ENCODE assay signal across 8 cellular contexts in the genomic region with DNA sequence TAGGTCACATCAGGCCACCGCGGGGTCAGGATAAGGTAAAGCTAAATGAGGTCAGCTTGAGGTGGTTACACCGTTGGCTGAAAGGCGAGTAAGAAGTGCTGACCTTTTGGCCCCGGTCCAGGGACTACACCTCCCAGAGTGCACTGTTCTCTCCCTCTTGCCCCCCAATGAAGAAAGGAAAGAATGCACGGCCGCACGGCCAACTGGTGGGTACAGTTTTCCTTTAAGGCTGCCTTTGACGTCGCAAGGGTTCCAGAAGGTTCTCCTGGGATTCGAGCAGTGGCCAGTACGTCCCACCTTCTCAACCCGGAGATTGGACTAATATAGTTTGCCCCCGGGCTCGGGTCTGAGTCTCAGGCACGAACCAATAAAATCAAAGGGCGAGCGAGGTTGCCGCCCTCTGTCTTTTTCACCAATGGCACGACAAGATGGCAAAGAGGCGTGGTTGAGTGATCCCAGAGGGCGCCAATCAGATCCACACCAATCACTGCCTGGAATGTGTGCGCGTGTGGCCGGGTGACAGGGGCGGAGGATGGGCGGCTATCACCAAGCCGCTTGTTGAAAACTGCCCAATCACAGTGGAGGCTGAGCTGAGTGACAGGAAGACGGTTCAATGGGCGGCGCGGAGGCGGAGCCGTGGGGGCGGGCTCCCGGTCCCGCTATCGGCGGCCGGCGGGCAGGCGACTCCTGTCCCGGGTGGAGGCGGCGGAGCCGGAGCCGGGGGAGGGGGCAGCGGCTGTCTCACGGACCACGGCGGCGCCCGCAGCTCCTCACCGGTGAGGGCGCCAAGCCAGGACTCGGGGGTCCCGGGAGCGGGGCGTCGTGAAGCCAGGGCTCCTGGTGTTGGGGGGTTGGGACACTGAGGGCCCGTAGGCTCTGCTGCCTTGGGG. TPM values are rescaled to one million over a fixed set of nuclear protein-coding genes. Genes with fewer than 3 reads are reported as not detected.
DNase-seq lines count a peak whose midpoint lies in the region; ATAC-seq and TF ChIP-seq lines count a peak whose summit lies in the region.

TSS of gene DNAJB5 (plus strand) at position 690 of the 890 bp plus-strand sequence. CDS start 886 bp downstream, outside the sequence.

- peak within 1 kb of the TSS; percentile 90 for H3K27ac ChIP-seq in fibroblast of lung (ENCODE audit: insufficient read depth, low read length)

- peak within 1 kb of the TSS; percentile 69 to 88 (median 80) for H3K4me3 ChIP-seq in fibroblast of lung (replicated peaks in 1 of 4; ENCODE audit: control extremely low read depth in 1 of 4, insufficient read depth in 1 of 4, low read depth in 3 of 4, low read length in 4 of 4)

- no peak for TF ChIP-seq CTCF in fibroblast of lung (conservative IDR thresholded peaks at IDR 0.05 in 1 of 2, IDR thresholded peaks at IDR 0.05 in 1 of 2; ENCODE audit: low read depth in 1 of 2, low read length in 2 of 2)

- H3K4me3 Mint-ChIP-seq in activated T-helper 2 cell treated with anti-CD3 and anti-CD28 coated beads, Interferon-gamma antibody, Interleukin-2, Interleukin-4, amounts not matched to agents 10 μg/mL and 5 μg/mL and 100 μg/mL, durations not matched to agents 14 hours and 24 hours and 36 hours (ENCODE audit: low read depth) = peak within 1 kb of the TSS; percentile 92
- H3K4me3 Mint-ChIP-seq in naive B cell = peak within 1 kb of the TSS; percentile 85 to 97 (median 96)
- peak within 1 kb of the TSS; percentile 82 for H3K4me3 Mint-ChIP-seq in stimulated activated effector memory CD8-positive, alpha-beta T cell treated with anti-CD3 and anti-CD28 coated beads, Interleukin-12 subunit alpha, Interleukin-12 subunit beta, amount 100 ng/mL, for 72 hours

- H3K79me2 ChIP-seq in fibroblast of lung (ENCODE audit: control insufficient read depth, insufficient read depth, low read length) = peaks cover 2% of the 10 kb centered on the region

- peak; percentile 89 to 91 for ATAC-seq in naive B cell (ENCODE audit: low read depth in 2 of 2)
- peak; percentile 95 for ATAC-seq in stimulated activated effector memory CD8-positive, alpha-beta T cell treated with anti-CD3 and anti-CD28 coated beads, Interleukin-12 subunit alpha, Interleukin-12 subunit beta, amount 100 ng/mL, for 72 hours

- H3K9ac ChIP-seq in fibroblast of lung (ENCODE audit: insufficient read depth, low read length) = peak within 1 kb of the TSS; percentile 95

- no peaks in the 10 kb centered on the region for H4K20me1 ChIP-seq in fibroblast of lung (ENCODE audit: control insufficient read depth, extremely low read depth, insufficient read depth, low read length)

- peak within 1 kb of the TSS; percentile 19 for H2AFZ ChIP-seq in fibroblast of lung (ENCODE audit: low read length)

- no peaks in the 10 kb centered on the region for H3K9me3 Mint-ChIP-seq in activated T-helper 2 cell treated with anti-CD3 and anti-CD28 coated beads, Interferon-gamma antibody, Interleukin-2, Interleukin-4, amounts not matched to agents 10 μg/mL and 5 μg/mL and 100 μg/mL, durations not matched to agents 14 hours and 24 hours and 36 hours
- H3K9me3 Mint-ChIP-seq in naive B cell = no peaks in the 10 kb centered on the region
- no peaks in the 10 kb centered on the region for H3K9me3 Mint-ChIP-seq in stimulated activated effector memory CD8-positive, alpha-beta T cell treated with anti-CD3 and anti-CD28 coated beads, Interleukin-12 subunit alpha, Interleukin-12 subunit beta, amount 100 ng/mL, for 72 hours

- peak within 1 kb of the TSS; percentile 87 for H3K27ac Mint-ChIP-seq in activated T-helper 2 cell treated with anti-CD3 and anti-CD28 coated beads, Interferon-gamma antibody, Interleukin-2, Interleukin-4, amounts not matched to agents 10 μg/mL and 5 μg/mL and 100 μg/mL, durations not matched to agents 14 hours and 24 hours and 36 hours
- peak within 1 kb of the TSS; percentile 70 to 93 (median 88) for H3K27ac Mint-ChIP-seq in naive B cell
- H3K27ac Mint-ChIP-seq in stimulated activated effector memory CD8-positive, alpha-beta T cell treated with anti-CD3 and anti-CD28 coated beads, Interleukin-12 subunit alpha, Interleukin-12 subunit beta, amount 100 ng/mL, for 72 hours = peak within 1 kb of the TSS; percentile 91

- no peaks in the 10 kb centered on the region for H3K27me3 ChIP-seq in fibroblast of lung (ENCODE audit: control insufficient read depth, insufficient read depth, low read length)

- intact Hi-C loops in activated T-helper 2 cell treated with anti-CD3 and anti-CD28 coated beads, Interferon-gamma antibody, Interleukin-2, Interleukin-4, amounts not matched to agents 10 μg/mL and 5 μg/mL and 100 μg/mL, durations not matched to agents 14 hours and 24 hours and 36 hours (cut with micrococcal nuclease) = loop anchor here (2.0 to 5.0 kb wide), 4 partner anchors 14 to 532 kb away; partner anchors contain the start of genes DNAI1, FAM219A and PIGO

- peak within 1 kb of the TSS; percentile 98 for H3K4me2 ChIP-seq in fibroblast of lung (ENCODE audit: extremely low read depth, insufficient read depth, low read length)

- H3K4me1 ChIP-seq in fibroblast of lung (ENCODE audit: control insufficient read depth, extremely low read depth, insufficient read depth, low read length) = peaks cover 28% of the 10 kb centered on the region

- H3K4me1 Mint-ChIP-seq in activated T-helper 2 cell treated with anti-CD3 and anti-CD28 coated beads, Interferon-gamma antibody, Interleukin-2, Interleukin-4, amounts not matched to agents 10 μg/mL and 5 μg/mL and 100 μg/mL, durations not matched to agents 14 hours and 24 hours and 36 hours (ENCODE audit: low read depth) = peaks cover 62% of the 10 kb centered on the region
- H3K4me1 Mint-ChIP-seq in naive B cell = peaks cover 51 to 62% (median 57%) of the 10 kb centered on the region in 3 donors
- H3K4me1 Mint-ChIP-seq in stimulated activated effector memory CD8-positive, alpha-beta T cell treated with anti-CD3 and anti-CD28 coated beads, Interleukin-12 subunit alpha, Interleukin-12 subunit beta, amount 100 ng/mL, for 72 hours = peaks cover 88% of the 10 kb centered on the region

- H3K9me3 ChIP-seq in fibroblast of lung (ENCODE audit: control insufficient read depth, insufficient read depth, low read depth, low read length) = no peaks in the 10 kb centered on the region

- H3K36me3 ChIP-seq in fibroblast of lung (ENCODE audit: control insufficient read depth, insufficient read depth, low read length) = no peaks in the 10 kb centered on the region

- DNase-seq in EH (ENCODE audit: low read depth) = peak; percentile 100
- DNase-seq in GOT3 (lab: John Stamatoyannopoulos, UW) = peak; percentile 77
- DNase-seq in LHCN-M2 (ENCODE audit: low read depth) = peak; percentile 100
- peak; percentile 98 for DNase-seq in RPMI8226
- peak; percentile 98 for DNase-seq in activated T-helper 2 cell treated with anti-CD3 and anti-CD28 coated beads, Interferon-gamma antibody, Interleukin-2, Interleukin-4, amounts not matched to agents 10 μg/mL and 5 μg/mL and 100 μg/mL, durations not matched to agents 14 hours and 24 hours and 36 hours (ENCODE audit: low spot score)
- DNase-seq in fibroblast of lung (ENCODE audit: low read depth in 2 of 2) = peak; percentile 100
- peak; percentile 97 for DNase-seq in naive B cell
- peak; percentile 98 to 99 for DNase-seq in stimulated activated effector memory CD8-positive, alpha-beta T cell treated with anti-CD3 and anti-CD28 coated beads, Interleukin-12 subunit alpha, Interleukin-12 subunit beta, amount 100 ng/mL, for 72 hours (ENCODE audit: low spot score in 2 of 2)

- H3K36me3 Mint-ChIP-seq in activated T-helper 2 cell treated with anti-CD3 and anti-CD28 coated beads, Interferon-gamma antibody, Interleukin-2, Interleukin-4, amounts not matched to agents 10 μg/mL and 5 μg/mL and 100 μg/mL, durations not matched to agents 14 hours and 24 hours and 36 hours (ENCODE audit: low read depth) = peaks cover 6% of the 10 kb centered on the region
- H3K36me3 Mint-ChIP-seq in naive B cell = no peaks in the 10 kb centered on the region
- H3K36me3 Mint-ChIP-seq in stimulated activated effector memory CD8-positive, alpha-beta T cell treated with anti-CD3 and anti-CD28 coated beads, Interleukin-12 subunit alpha, Interleukin-12 subunit beta, amount 100 ng/mL, for 72 hours = peaks cover 19% of the 10 kb centered on the region

- H3K27me3 Mint-ChIP-seq in activated T-helper 2 cell treated with anti-CD3 and anti-CD28 coated beads, Interferon-gamma antibody, Interleukin-2, Interleukin-4, amounts not matched to agents 10 μg/mL and 5 μg/mL and 100 μg/mL, durations not matched to agents 14 hours and 24 hours and 36 hours (ENCODE audit: low read depth) = no peaks in the 10 kb centered on the region
- no peaks in the 10 kb centered on the region for H3K27me3 Mint-ChIP-seq in naive B cell

RNA-seq across cellular contexts. Expression of gene DNAJB5, which starts in this region (rescaled TPM):
- total RNA-seq in LHCN-M2 (2014; rRNA removed) (18.3 and 20.8 TPM in 2 replicates), fibroblast of lung (7.4 and 9.9 TPM in 2 replicates)
- polyA plus RNA-seq in LHCN-M2 (2012) = 25.8 TPM
- 7.5 and 11.3 TPM in 2 replicates for total RNA-seq in activated T-helper 2 cell treated with anti-CD3 and anti-CD28 coated beads, Interferon-gamma antibody, Interleukin-2, Interleukin-4, amounts not matched to agents 10 μg/mL and 5 μg/mL and 100 μg/mL, durations not matched to agents 14 hours and 24 hours and 36 hours
- polyA plus RNA-seq in fibroblast of lung (7.8 and 8.1 TPM in 2 replicates), naive B cell (ENCODE audit: low read depth in 6 of 6) (1 to 10 TPM in 3 of 6 donors, under 1 TPM in 2, not detected in 1; 0.31 to 1.9 (median 1.4) TPM)
- 15.5 and 17.2 TPM in 2 replicates for polyA plus RNA-seq in fibroblast of lung (2012)
- polyA minus RNA-seq in fibroblast of lung (ENCODE audit: low replicate concordance) = 13.0 and 16.5 TPM in 2 replicates

Comparison
In these comparisons a context has a peak if more than half of its experiments do, and no peak if none do; other contexts are left out.
1. Peak in every context shown above with its lines: DNase-seq, ATAC-seq, H3K4me3 ChIP-seq and H3K27ac ChIP-seq.